ENCODE assay signal across 10 cellular contexts in genomic region chr3:120688121-120688520, GRCh38. TPM values are rescaled to one million over a fixed set of nuclear protein-coding genes. Genes with fewer than 3 reads are reported as not detected.
DNase-seq lines count a peak whose midpoint lies in the region; ATAC-seq, FAIRE-seq and TF ChIP-seq lines count a peak whose summit lies in the region.
"Had no signal": no experiment of that assay in that cellular context is flagged by ENCODE, and none has a peak within 500 bp of the region (broad histone marks: within the 10 kb centered on the region; RNA-seq: fewer than 3 reads in every experiment).

No MANE protein-coding gene starts in this region.

- H3K4me1 Mint-ChIP-seq in activated CD4-positive, alpha-beta T cell treated with anti-CD3 and anti-CD28 coated beads, Interleukin-2, amount 10 ng/mL, durations not matched to agents 7 days and 5 days = no peaks in the 10 kb centered on the region

- peak; percentile 93 for ATAC-seq in GM19372 (IDR thresholded peaks at IDR 0.05; ENCODE audit: low read depth, unreplicated experiment)
- ATAC-seq in HG03095 (IDR thresholded peaks at IDR 0.05; ENCODE audit: unreplicated experiment) = peak; percentile 98
- ATAC-seq in foreskin keratinocyte = no peak

- peaks cover 7% of the 10 kb centered on the region for H3K36me3 Mint-ChIP-seq in activated CD4-positive, alpha-beta T cell treated with anti-CD3 and anti-CD28 coated beads, Interleukin-2, amount 10 ng/mL, durations not matched to agents 7 days and 5 days (ENCODE audit: low read depth)

- H3K27ac ChIP-seq in foreskin keratinocyte = no peak overlapping the region

- no peak for FAIRE-seq in HTR-8/SVneo (lab: Jason Lieb, UNC)

- peak; percentile 84 for DNase-seq in AG10803 (ENCODE audit: low read depth)
- peak; percentile 24 for DNase-seq in amniotic stem cell (lab: John Stamatoyannopoulos, UW)
- no peak for DNase-seq in HTR-8/SVneo (ENCODE audit: insufficient read length, low spot score)
- no peak for DNase-seq in COR-L47 (lab: John Stamatoyannopoulos, UW)
- DNase-seq in foreskin keratinocyte = no peak
- no peak for DNase-seq in activated CD4-positive, alpha-beta T cell treated with anti-CD3 and anti-CD28 coated beads, Interleukin-2, amount 10 ng/mL, durations not matched to agents 7 days and 5 days
- DNase-seq: CD4-positive, CD25-positive, alpha-beta regulatory T cell; NCI-H187 had no signal

- no peak overlapping the region for H3K27ac Mint-ChIP-seq in activated CD4-positive, alpha-beta T cell treated with anti-CD3 and anti-CD28 coated beads, Interleukin-2, amount 10 ng/mL, durations not matched to agents 7 days and 5 days
- H3K27ac Mint-ChIP-seq: CD4-positive, CD25-positive, alpha-beta regulatory T cell had no signal

- CTCF ChIA-PET in activated CD4-positive, alpha-beta T cell treated with anti-CD3 and anti-CD28 coated beads, Interleukin-2, amount 10 ng/mL, durations not matched to agents 7 days and 5 days (lab: Charles Lee) = interaction anchor here (0.6 to 1.2 kb wide), 2 partner anchors 9 to 60 kb away, joined by 3 read pairs; no protein-coding TSS in a partner anchor

- H3K9me3 Mint-ChIP-seq in activated CD4-positive, alpha-beta T cell treated with anti-CD3 and anti-CD28 coated beads, Interleukin-2, amount 10 ng/mL, durations not matched to agents 7 days and 5 days = no peaks in the 10 kb centered on the region
- H3K9me3 Mint-ChIP-seq: CD4-positive, CD25-positive, alpha-beta regulatory T cell had no signal

- H3K27me3 ChIP-seq in foreskin keratinocyte = no peaks in the 10 kb centered on the region

- POLR2A ChIA-PET in activated CD4-positive, alpha-beta T cell treated with anti-CD3 and anti-CD28 coated beads, Interleukin-2, amount 10 ng/mL, durations not matched to agents 7 days and 5 days (lab: Charles Lee) = no interaction called here

- TF ChIP-seq CTCF in AG10803 (conservative IDR thresholded peaks at IDR 0.05; ENCODE audit: low read length) (no peak), foreskin keratinocyte (conservative IDR thresholded peaks at IDR 0.05) (no peak)

- H3K4me3 Mint-ChIP-seq in activated CD4-positive, alpha-beta T cell treated with anti-CD3 and anti-CD28 coated beads, Interleukin-2, amount 10 ng/mL, durations not matched to agents 7 days and 5 days = no peak overlapping the region
- H3K4me3 Mint-ChIP-seq: CD4-positive, CD25-positive, alpha-beta regulatory T cell had no signal

- H3K4me1 ChIP-seq in foreskin keratinocyte = peaks cover under 1% of the 10 kb centered on the region

- H3K27me3 Mint-ChIP-seq in activated CD4-positive, alpha-beta T cell treated with anti-CD3 and anti-CD28 coated beads, Interleukin-2, amount 10 ng/mL, durations not matched to agents 7 days and 5 days = no peaks in the 10 kb centered on the region
- H3K27me3 Mint-ChIP-seq: CD4-positive, CD25-positive, alpha-beta regulatory T cell had no signal

- H3K4me3 ChIP-seq in AG10803 (ENCODE audit: low read length) = no peak overlapping the region

RNA-seq across cellular contexts. Expression of gene HGD, which starts 6.1 kb away (rescaled TPM):
- not detected in 2 replicates for total RNA-seq in foreskin keratinocyte
- polyA plus RNA-seq in foreskin keratinocyte = not detected in 2 replicates
- total RNA-seq in activated CD4-positive, alpha-beta T cell treated with anti-CD3 and anti-CD28 coated beads, Interleukin-2, amount 10 ng/mL, durations not matched to agents 7 days and 5 days = under 1 TPM; 0.10 to 0.55 TPM

RNA-seq across cellular contexts. Expression of gene RABL3, which starts 54.2 kb away (rescaled TPM):
- total RNA-seq in foreskin keratinocyte = 17.8 and 18.9 TPM in 2 replicates
- 7.6 and 8.6 TPM in 2 replicates for polyA plus RNA-seq in foreskin keratinocyte
- 10 to 100 TPM; 25.4 to 30.0 TPM for total RNA-seq in activated CD4-positive, alpha-beta T cell treated with anti-CD3 and anti-CD28 coated beads, Interleukin-2, amount 10 ng/mL, durations not matched to agents 7 days and 5 days

RNA-seq across cellular contexts. Expression of gene GTF2E1, which starts 54.4 kb away (rescaled TPM):
- total RNA-seq in foreskin keratinocyte = 10.9 and 12.4 TPM in 2 replicates
- polyA plus RNA-seq in foreskin keratinocyte = 4.7 and 6.2 TPM in 2 replicates
- total RNA-seq in activated CD4-positive, alpha-beta T cell treated with anti-CD3 and anti-CD28 coated beads, Interleukin-2, amount 10 ng/mL, durations not matched to agents 7 days and 5 days = 10 to 100 TPM; 30.2 to 33.2 TPM

Comparison
In these comparisons a context has a peak if more than half of its experiments do, and no peak if none do; other contexts are left out.
1. DNase-seq: peak in AG10803 (single experiment) and amniotic stem cell (single experiment); none in HTR-8/SVneo (single experiment), COR-L47 (single experiment), foreskin keratinocyte (0 of 2) and activated CD4-positive, alpha-beta T cell treated with anti-CD3 and anti-CD28 coated beads, Interleukin-2, amount 10 ng/mL, durations not matched to agents 7 days and 5 days (single experiment).